In genomic region chr7:40551685-40552576, GRCh38 we compare ENCODE assay signal across 8 cellular contexts.
DNase-seq lines count a peak whose midpoint lies in the region; ATAC-seq and TF ChIP-seq lines count a peak whose summit lies in the region.
"Had no signal": no experiment of that assay in that cellular context is flagged by ENCODE, and none has a peak within 500 bp of the region (broad histone marks: within the 10 kb centered on the region; RNA-seq: fewer than 3 reads in every experiment).

No MANE protein-coding gene starts in this region.

- H3K4me1 ChIP-seq in hepatocyte (ENCODE audit: insufficient read depth) (peaks cover 11% of the 10 kb centered on the region), vagina (no peaks in the 10 kb centered on the region)

- intact Hi-C loops in vagina (cut with DNase I): no loop called here

- H3K4me3 ChIP-seq in hepatocyte (no peak overlapping the region), vagina (no peak overlapping the region)

- no peaks in the 10 kb centered on the region for H3K9me2 ChIP-seq in hepatocyte (replicated peaks; ENCODE audit: insufficient read depth)

- no peak overlapping the region for H3K4me2 ChIP-seq in hepatocyte

- WGBS in hepatocyte (ENCODE audit: low lambda C conversion rate, missing lambda C conversion rate): 48% methylated on average over 8 of the region's 8 CpGs

- TF ChIP-seq CTCF in hepatocyte (IDR thresholded peaks at IDR 0.05; ENCODE audit: poor library complexity): no peak
- no peak for TF ChIP-seq CTCF in vagina (IDR thresholded peaks at IDR 0.05)

- peak overlapping the region; percentile 39 for H3K27ac ChIP-seq in hepatocyte
- no peak overlapping the region for H3K27ac ChIP-seq in vagina

- no peaks in the 10 kb centered on the region for H4K20me1 ChIP-seq in hepatocyte (ENCODE audit: insufficient read depth, poor library complexity, severe bottlenecking)

- TF ChIP-seq POLR2A in vagina (IDR thresholded peaks at IDR 0.05): no peak

- no peaks in the 10 kb centered on the region for H3K27me3 ChIP-seq in hepatocyte
- no peaks in the 10 kb centered on the region for H3K27me3 ChIP-seq in vagina

- DNase-seq in RPMI7951 (ENCODE audit: low read depth) (peak; percentile 82), hepatocyte (ENCODE audit: low spot score) (peak; percentile 30), HT-29 (ENCODE audit: low spot score) (no peak), vagina (ENCODE audit: extremely low spot score in 2 of 2) (no peak), epidermal melanocyte (ENCODE audit: insufficient read length, low spot score) (no peak)

- peak; percentile 83 for ATAC-seq in GM18873 (IDR thresholded peaks at IDR 0.05; ENCODE audit: low FRiP score, unreplicated experiment)
- ATAC-seq in HG02870 (IDR thresholded peaks at IDR 0.05; ENCODE audit: unreplicated experiment): peak; percentile 86
- ATAC-seq: T-cell had no signal

- H3K9me3 ChIP-seq in hepatocyte (ENCODE audit: low read depth) (no peaks in the 10 kb centered on the region), vagina (no peaks in the 10 kb centered on the region)

- no peaks in the 10 kb centered on the region for H3K79me2 ChIP-seq in hepatocyte

- H3K36me3 ChIP-seq in hepatocyte (replicated peaks; ENCODE audit: insufficient read depth, low read depth) (no peaks in the 10 kb centered on the region), vagina (no peaks in the 10 kb centered on the region)

- no peak overlapping the region for H2AFZ ChIP-seq in hepatocyte

Comparison
In these comparisons a context has a peak if more than half of its experiments do, and no peak if none do; other contexts are left out.
1. DNase-seq: peak in RPMI7951 (single experiment) and hepatocyte (single experiment); none in HT-29 (single experiment), vagina (0 of 2) and epidermal melanocyte (single experiment).